Comparison of ENCODE assay signal across 2 cellular contexts in genomic region chr19:12834976-12835757, GRCh38.
TF ChIP-seq lines count a peak whose summit lies in the region.

No MANE protein-coding gene starts in this region.

TF ChIP-seq in IMR-90, 13 proteins besides CTCF, POLR2A, EP300 and RAD21:
- TF ChIP-seq USF2 (IDR thresholded peaks at IDR 0.05; ENCODE audit: low read depth, low read length) = no peak
- TF ChIP-seq MAFK (IDR thresholded peaks at IDR 0.05; ENCODE audit: low read depth, low read length) = no peak
- no peak for TF ChIP-seq FOS (IDR thresholded peaks at IDR 0.05; ENCODE audit: low read depth, low read length)
- TF ChIP-seq NFE2L2 (IDR thresholded peaks at IDR 0.05; ENCODE audit: low read depth, low read length) = no peak

TF ChIP-seq in WTC11, 78 proteins besides CTCF, POLR2A, EP300 and RAD21:
- TF ChIP-seq PREB (CRISPR knock-in tag; IDR thresholded peaks at IDR 0.05; ENCODE audit: borderline replicate concordance) (no peak), HMGA2 (CRISPR knock-in tag; IDR thresholded peaks at IDR 0.05) (no peak), PRDM15 (CRISPR knock-in tag; IDR thresholded peaks at IDR 0.05) (no peak)
